ENCODE assay signal across 25 cellular contexts in genomic region chrX:131970347-131970746, GRCh38. TPM values are rescaled to one million over a fixed set of nuclear protein-coding genes. Genes with fewer than 3 reads are reported as not detected.
DNase-seq lines count a peak whose midpoint lies in the region; ATAC-seq and TF ChIP-seq lines count a peak whose summit lies in the region.
"Had no signal": no experiment of that assay in that cellular context is flagged by ENCODE, and none has a peak within 500 bp of the region (broad histone marks: within the 10 kb centered on the region; RNA-seq: fewer than 3 reads in every experiment).

No MANE protein-coding gene starts in this region.

- no peaks in the 10 kb centered on the region for H4K20me1 ChIP-seq in DND-41 (ENCODE audit: insufficient read depth, low read length)

- no peaks in the 10 kb centered on the region for H3K27me3 ChIP-seq in DND-41 (ENCODE audit: insufficient read depth, low read length, poor library complexity)
- H3K27me3 ChIP-seq: left lung, upper lobe of left lung had no signal

- no peak for DNase-seq in activated CD4-positive, alpha-beta T cell treated with anti-CD3 and anti-CD28 coated beads, Interleukin-2, amount 10 ng/mL, durations not matched to agents 24 days and 14 days
- DNase-seq in activated CD4-positive, alpha-beta T cell treated with anti-CD3 and anti-CD28 coated beads for 1 hour = no peak
- DNase-seq in DND-41 (no peak), T-helper 17 cell (no peak), NAMALWA (ENCODE audit: low spot score) (no peak)
- DNase-seq in central memory CD8-positive, alpha-beta T cell (ENCODE audit: low spot score in 2 of 2) = no peak
- DNase-seq: activated CD4-positive, CD25-positive, alpha-beta regulatory T cell; activated gamma-delta T cell treated with Interleukin-2 at 50 U/mL for 16 hours; Caco-2; DMS79 treated with DMSO at 0.1 percent for 48 hours; effector CD4-positive, alpha-beta T cell; GOT3; heart right ventricle; left lung; naive B cell; NCI-H1436 treated with DMSO at 0.1 percent for 48 hours; NCI-H524; retina; RPMI8226; spleen; stimulated activated CD4-positive, alpha-beta T cell treated with anti-CD3 and anti-CD28 coated beads, Interleukin-4, amount 100 ng/mL, for 24 hours; upper lobe of left lung had no signal

- TF ChIP-seq CTCF in DND-41 (IDR thresholded peaks at IDR 0.05; ENCODE audit: borderline replicate concordance, extremely low read depth, low read length, poor library complexity, severe bottlenecking) = no peak

- no peaks in the 10 kb centered on the region for H3K36me3 ChIP-seq in DND-41 (ENCODE audit: insufficient read depth, low read length)
- H3K36me3 ChIP-seq: heart right ventricle, left lung, spleen, upper lobe of left lung had no signal

- no peaks in the 10 kb centered on the region for H3K79me2 ChIP-seq in DND-41 (ENCODE audit: insufficient read depth, low read length)

- peaks cover 4% of the 10 kb centered on the region for H3K4me1 Mint-ChIP-seq in activated CD4-positive, alpha-beta T cell treated with anti-CD3 and anti-CD28 coated beads, Interleukin-2, amount 10 ng/mL, durations not matched to agents 24 days and 14 days
- H3K4me1 Mint-ChIP-seq in T-helper 17 cell = peaks cover 3% of the 10 kb centered on the region
- peaks cover 6% of the 10 kb centered on the region for H3K4me1 Mint-ChIP-seq in central memory CD8-positive, alpha-beta T cell

- peak overlapping the region; percentile 35 for H3K9ac ChIP-seq in DND-41 (ENCODE audit: low read depth, low read length)

- peaks cover 19% of the 10 kb centered on the region for H3K4me1 ChIP-seq in DND-41 (ENCODE audit: insufficient read depth, low read length)
- H3K4me1 ChIP-seq: Caco-2, heart right ventricle, left lung, spleen, upper lobe of left lung had no signal

- no peaks in the 10 kb centered on the region for H3K9me3 ChIP-seq in DND-41 (ENCODE audit: insufficient read depth, low read length, severe bottlenecking)
- H3K9me3 ChIP-seq in T-helper 17 cell (ENCODE audit: control insufficient read depth, low read length, poor library complexity, severe bottlenecking) = no peaks in the 10 kb centered on the region
- H3K9me3 ChIP-seq: Caco-2, heart right ventricle, left lung, spleen, upper lobe of left lung had no signal

- H3K36me3 Mint-ChIP-seq in activated CD4-positive, alpha-beta T cell treated with anti-CD3 and anti-CD28 coated beads, Interleukin-2, amount 10 ng/mL, durations not matched to agents 24 days and 14 days (ENCODE audit: low read depth) = no peaks in the 10 kb centered on the region
- no peaks in the 10 kb centered on the region for H3K36me3 Mint-ChIP-seq in T-helper 17 cell (ENCODE audit: low read depth)
- H3K36me3 Mint-ChIP-seq in central memory CD8-positive, alpha-beta T cell (ENCODE audit: insufficient read depth) = no peaks in the 10 kb centered on the region
- H3K36me3 Mint-ChIP-seq: naive B cell had no signal

- H2AFZ ChIP-seq in DND-41 (ENCODE audit: low read depth, low read length) = peak overlapping the region; percentile 73

- no peaks in the 10 kb centered on the region for H3K27me3 Mint-ChIP-seq in activated CD4-positive, alpha-beta T cell treated with anti-CD3 and anti-CD28 coated beads, Interleukin-2, amount 10 ng/mL, durations not matched to agents 24 days and 14 days
- no peaks in the 10 kb centered on the region for H3K27me3 Mint-ChIP-seq in T-helper 17 cell
- H3K27me3 Mint-ChIP-seq in central memory CD8-positive, alpha-beta T cell = no peaks in the 10 kb centered on the region

- H3K27ac ChIP-seq in DND-41 (ENCODE audit: low read length) = peak overlapping the region; percentile 66
- H3K27ac ChIP-seq: heart right ventricle, left lung, SK-N-MC, spleen, upper lobe of left lung had no signal

- H3K9me3 Mint-ChIP-seq in activated CD4-positive, alpha-beta T cell treated with anti-CD3 and anti-CD28 coated beads, Interleukin-2, amount 10 ng/mL, durations not matched to agents 24 days and 14 days = no peaks in the 10 kb centered on the region
- no peaks in the 10 kb centered on the region for H3K9me3 Mint-ChIP-seq in central memory CD8-positive, alpha-beta T cell

- H3K4me2 ChIP-seq in DND-41 (ENCODE audit: insufficient read depth, low read length) = peak overlapping the region; percentile 50

- H3K27ac Mint-ChIP-seq in activated CD4-positive, alpha-beta T cell treated with anti-CD3 and anti-CD28 coated beads, Interleukin-2, amount 10 ng/mL, durations not matched to agents 24 days and 14 days = peak overlapping the region; percentile 46
- H3K27ac Mint-ChIP-seq in T-helper 17 cell = peak overlapping the region; percentile 24
- H3K27ac Mint-ChIP-seq in central memory CD8-positive, alpha-beta T cell (ENCODE audit: low read depth) = peak overlapping the region; percentile 12

- H3K4me3 Mint-ChIP-seq in activated CD4-positive, alpha-beta T cell treated with anti-CD3 and anti-CD28 coated beads, Interleukin-2, amount 10 ng/mL, durations not matched to agents 24 days and 14 days = peak overlapping the region; percentile 51
- peak overlapping the region; percentile 19 for H3K4me3 Mint-ChIP-seq in T-helper 17 cell
- H3K4me3 Mint-ChIP-seq in central memory CD8-positive, alpha-beta T cell = peak overlapping the region; percentile 22
- H3K4me3 Mint-ChIP-seq: naive B cell had no signal

- intact Hi-C loops in activated CD4-positive, alpha-beta T cell treated with anti-CD3 and anti-CD28 coated beads, Interleukin-2, amount 10 ng/mL, durations not matched to agents 24 days and 14 days (cut with micrococcal nuclease) = no loop called here

- H3K4me3 ChIP-seq in DND-41 (ENCODE audit: low read depth in 1 of 2, low read length in 2 of 2) = peak overlapping the region in 1 of 2 experiments; percentile 16; a peak in 2 of 4 replicates
- H3K4me3 ChIP-seq: heart right ventricle, left lung, SK-N-MC, spleen, upper lobe of left lung had no signal

- ATAC-seq in DND-41 (ENCODE audit: insufficient read depth, low read depth) = peak; percentile 87
- no peak for ATAC-seq in T-helper 17 cell
- no peak for ATAC-seq in central memory CD8-positive, alpha-beta T cell (replicated peaks; ENCODE audit: extremely low read depth, poor library complexity, severe bottlenecking)
- ATAC-seq in GM18907 (IDR thresholded peaks at IDR 0.05; ENCODE audit: unreplicated experiment) = no peak
- ATAC-seq in GM19397 (IDR thresholded peaks at IDR 0.05; ENCODE audit: unreplicated experiment) = no peak
- ATAC-seq: heart right ventricle, left lung had no signal

RNA-seq across cellular contexts. Expression of gene STK26, which starts 52.8 kb away (rescaled TPM):
- 66.0 and 72.5 TPM in 2 replicates for total RNA-seq in activated CD4-positive, alpha-beta T cell treated with anti-CD3 and anti-CD28 coated beads, Interleukin-2, amount 10 ng/mL, durations not matched to agents 24 days and 14 days
- 10 to 100 TPM; 25.2 to 34.3 TPM for total RNA-seq in T-helper 17 cell
